10 cellular contexts compared by ENCODE assay signal in the genomic region with DNA sequence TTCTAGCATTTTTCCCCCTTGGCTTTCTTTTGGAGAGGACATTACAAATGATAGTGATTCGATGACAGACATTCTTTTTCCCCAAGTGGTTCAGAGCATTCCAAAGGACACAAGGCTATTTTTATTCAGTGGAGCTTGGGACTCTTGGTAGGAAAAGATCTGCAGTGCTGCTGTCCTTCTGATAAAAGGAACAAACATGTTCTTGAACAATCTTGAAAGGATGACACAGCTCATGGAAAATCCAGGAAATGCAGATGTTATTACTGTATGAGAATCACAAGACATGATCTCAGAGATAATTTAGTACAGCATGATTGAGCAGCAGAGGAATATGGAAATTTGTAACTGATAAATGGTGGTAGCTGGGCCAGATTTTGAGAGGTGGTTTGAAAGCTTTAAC.
DNase-seq lines count a peak whose midpoint lies in the region; ATAC-seq, FAIRE-seq and TF ChIP-seq lines count a peak whose summit lies in the region.
"Had no signal": no experiment of that assay in that cellular context is flagged by ENCODE, and none has a peak within 500 bp of the region (broad histone marks: within the 10 kb centered on the region; RNA-seq: fewer than 3 reads in every experiment).

No MANE protein-coding gene starts in this region.

- peak overlapping the region; percentile 62 for H2BK5ac ChIP-seq in IMR-90 (ENCODE audit: low read depth, low read length, poor library complexity, severe bottlenecking)

- no peaks in the 10 kb centered on the region for H3K36me3 Mint-ChIP-seq in type B pancreatic cell

- no peak overlapping the region for H3K4me3 Mint-ChIP-seq in type B pancreatic cell

- H3K27ac Mint-ChIP-seq in type B pancreatic cell, result no peak overlapping the region

- no peak overlapping the region for H3K4me2 ChIP-seq in IMR-90 (ENCODE audit: low read depth, low read length)

- H4K91ac ChIP-seq in IMR-90 (ENCODE audit: insufficient read depth, low read depth, low read length), result no peak overlapping the region

- peak overlapping the region; percentile 7; the same call in 1 of the 3 replicates for H2BK15ac ChIP-seq in IMR-90 (ENCODE audit: low read depth, low read length)

- no peaks in the 10 kb centered on the region for H4K20me1 ChIP-seq in IMR-90 (ENCODE audit: insufficient read depth, low read length)

- H4K8ac ChIP-seq in IMR-90 (ENCODE audit: low read depth in 2 of 2, low read length in 2 of 2), result peak overlapping the region; percentile 31 to 83; a peak in 1 of 4 replicates

- H3K4me3 ChIP-seq in IMR-90 (ENCODE audit: insufficient read depth, low read depth, low read length) (no peak overlapping the region), heart right ventricle (no peak overlapping the region), stomach smooth muscle (ENCODE audit: low read length in 2 of 2) (no peak overlapping the region)

- H3K36me3 ChIP-seq in IMR-90 (ENCODE audit: control insufficient read depth, insufficient read depth, low read length), result no peaks in the 10 kb centered on the region
- no peaks in the 10 kb centered on the region for H3K36me3 ChIP-seq in heart right ventricle
- H3K36me3 ChIP-seq in stomach smooth muscle (ENCODE audit: control insufficient read depth in 2 of 2, insufficient read depth in 2 of 2, low read length in 2 of 2), result no peaks in the 10 kb centered on the region

- no peaks in the 10 kb centered on the region for H3K27me3 Mint-ChIP-seq in type B pancreatic cell

- no peak overlapping the region for H2AFZ ChIP-seq in IMR-90 (replicated peaks; ENCODE audit: low read length, poor library complexity)

- peaks cover 6% of the 10 kb centered on the region; the same call in 1 of the 2 replicates for H3K4me1 ChIP-seq in IMR-90 (ENCODE audit: control insufficient read depth, insufficient read depth, low read length)
- H3K4me1 ChIP-seq in heart right ventricle, result peaks cover 6 to 40% (median 27%) of the 10 kb centered on the region in 9 donors
- peaks cover 7% of the 10 kb centered on the region for H3K4me1 ChIP-seq in stomach smooth muscle (ENCODE audit: control insufficient read depth, insufficient read depth, low read length)

- H3K4ac ChIP-seq in IMR-90 (ENCODE audit: low read depth, low read length), result no peak overlapping the region

- no peak overlapping the region for H3K56ac ChIP-seq in IMR-90 (ENCODE audit: extremely low read depth, insufficient read depth, low read length)

- WGBS in IMR-90 (ENCODE audit: extremely low coverage in 2 of 2, insufficient read length in 1 of 2), 2 experiments, result no CpG with 5 or more reads among the region's 1 CpG
- 0% methylated on average over 1 of the region's 1 CpG for whole genome bisulfite sequencing in heart right ventricle, 2 donors

- peak; percentile 62 for DNase-seq in IMR-90
- DNase-seq in astrocyte of the hippocampus (ENCODE audit: low read depth, low spot score), result peak; percentile 23
- DNase-seq in heart right ventricle, result peak in 1 of 2 donors; percentile 21
- DNase-seq in D341Med (ENCODE audit: low spot score), result no peak
- no peak for DNase-seq in NK-92 (lab: John Stamatoyannopoulos, UW; ENCODE audit: unreplicated experiment)
- DNase-seq in type B pancreatic cell (ENCODE audit: extremely low spot score, unreplicated experiment), result no peak
- DNase-seq in RCC 7860 (ENCODE audit: low spot score), result no peak
- DNase-seq: activated CD4-positive, alpha-beta T cell treated with anti-CD3 and anti-CD28 coated beads, Interleukin-2, amount 50 U/mL, for 1 hour had no signal

- POLR2A ChIA-PET in IMR-90 (lab: Charles Lee; ENCODE audit: unreplicated experiment), result no interaction called here

- CTCF ChIA-PET in IMR-90 (lab: Yijun Ruan, JAX), result no interaction called here

- H3K4me1 Mint-ChIP-seq in type B pancreatic cell (ENCODE audit: unreplicated experiment), result peaks cover 8% of the 10 kb centered on the region

- H3K9ac ChIP-seq in IMR-90 (ENCODE audit: low read depth, low read length) (no peak overlapping the region), stomach smooth muscle (ENCODE audit: low read length in 2 of 2) (no peak overlapping the region)

- H3K9me3 ChIP-seq in IMR-90 (ENCODE audit: control insufficient read depth, insufficient read depth, low read length) (no peaks in the 10 kb centered on the region), heart right ventricle (peaks cover 0 to 12% (median 4%) of the 10 kb centered on the region in 11 donors), stomach smooth muscle (ENCODE audit: control insufficient read depth in 2 of 2, low read length in 2 of 2) (no peaks in the 10 kb centered on the region)

- H3K27me3 ChIP-seq in IMR-90 (ENCODE audit: control insufficient read depth, insufficient read depth, low read length), result no peaks in the 10 kb centered on the region
- no peaks in the 10 kb centered on the region for H3K27me3 ChIP-seq in heart right ventricle
- no peaks in the 10 kb centered on the region for H3K27me3 ChIP-seq in stomach smooth muscle (ENCODE audit: control insufficient read depth in 1 of 2, insufficient read depth in 2 of 2, low read length in 2 of 2)

- ATAC-seq in IMR-90 (ENCODE audit: low read depth) (peak; percentile 38; the same call in 1 of the 2 replicates), heart right ventricle (peak in 7 of 8 donors; percentile 32 to 77 (median 63))

- TF ChIP-seq CTCF in IMR-90 (conservative IDR thresholded peaks at IDR 0.05; ENCODE audit: low read depth, low read length) (no peak), heart right ventricle (IDR thresholded peaks at IDR 0.05) (no peak), type B pancreatic cell (conservative IDR thresholded peaks at IDR 0.05) (no peak)

- no TSS peak for BruUV-seq in IMR-90 (replicated peaks; lab: Mats Ljungman, UMichigan)

- H2AK5ac ChIP-seq in IMR-90 (ENCODE audit: low read depth, low read length), result 0 out of 2 replicates have a peak overlapping the region, but pooled peaks have one; percentile 1

- peak overlapping the region; percentile 92; the same call in 1 of the 2 replicates for H3K18ac ChIP-seq in IMR-90 (ENCODE audit: low read depth, low read length)

- H2BK20ac ChIP-seq in IMR-90 (ENCODE audit: low read depth, low read length), result peak overlapping the region; percentile 52; the same call in 1 of the 2 replicates

- no peak overlapping the region for H2AK9ac ChIP-seq in IMR-90 (replicated peaks; ENCODE audit: low read depth, low read length, poor library complexity)

- in situ Hi-C loops in IMR-90 (cut with MboI; ENCODE audit: low sequenced_read_pairs), result loop anchor here (5.0 to 25.0 kb wide), 3 partner anchors 179 to 1134 kb away; a partner anchor contains a TSS

- no peak for FAIRE-seq in RCC 7860 (lab: Jason Lieb, UNC)
- FAIRE-seq: urothelium cell line had no signal

- H3K23ac ChIP-seq in IMR-90 (ENCODE audit: low read depth, low read length), result peak overlapping the region; percentile 1; the same call in 1 of the 2 replicates

- peak overlapping the region; percentile 3; the same call in 1 of the 2 replicates for H2BK120ac ChIP-seq in IMR-90 (ENCODE audit: low read depth, low read length)

- H3K14ac ChIP-seq in IMR-90 (replicated peaks; ENCODE audit: low read depth, low read length), result peak overlapping the region; percentile 24; the same call in 1 of the 2 replicates

- H3K9me3 Mint-ChIP-seq in type B pancreatic cell, result peaks cover 4% of the 10 kb centered on the region

- intact Hi-C loops in IMR-90 (cut with micrococcal nuclease) (loop anchor here (2.0 to 10.0 kb wide), 7 partner anchors 79 to 1133 kb away; a partner anchor contains a TSS), heart right ventricle (cut with DNase I) (loop anchor here (2.0 to 10.0 kb wide), 13 partner anchors 44 to 1137 kb away; a partner anchor contains a TSS)

- dilution Hi-C loops in IMR-90 (cut with HindIII; ENCODE audit: low sequenced_read_pairs, unreplicated experiment), result no loop called here

- no peaks in the 10 kb centered on the region for H3K9me1 ChIP-seq in IMR-90 (ENCODE audit: insufficient read depth, low read length)

- H3K79me1 ChIP-seq in IMR-90 (ENCODE audit: low read depth in 1 of 2, low read length in 2 of 2), result no peaks in the 10 kb centered on the region

- TF ChIP-seq RAD21 in IMR-90 (IDR thresholded peaks at IDR 0.05; ENCODE audit: low read length), result no peak

- peak overlapping the region; percentile 19; the same call in 1 of the 2 replicates for H4K5ac ChIP-seq in IMR-90 (ENCODE audit: low read depth, low read length)

- no peak overlapping the region for H3K27ac ChIP-seq in IMR-90 (ENCODE audit: insufficient read depth, low read length)
- peak overlapping the region; percentile 8 to 84 (median 64) for H3K27ac ChIP-seq in heart right ventricle
- peak overlapping the region; percentile 2 for H3K27ac ChIP-seq in stomach smooth muscle (ENCODE audit: low read length)

- no peak for TF ChIP-seq POLR2A in IMR-90 (IDR thresholded peaks at IDR 0.05; ENCODE audit: low read depth, low read length)

TF ChIP-seq in IMR-90, 13 proteins besides CTCF, POLR2A, EP300 and RAD21:
- TF ChIP-seq CEBPB (IDR thresholded peaks at IDR 0.05; ENCODE audit: low read depth, low read length), result no peak
- TF ChIP-seq RCOR1 (IDR thresholded peaks at IDR 0.05; ENCODE audit: insufficient replicate concordance, low read length), result no peak
- TF ChIP-seq MAFK (IDR thresholded peaks at IDR 0.05; ENCODE audit: low read depth, low read length), result no peak
- TF ChIP-seq FOS (IDR thresholded peaks at IDR 0.05; ENCODE audit: low read depth, low read length), result no peak
TF ChIP-seq in IMR-90: peak in this region for 0.

Comparison
In these comparisons a context has a peak if more than half of its experiments do, and no peak if none do; other contexts are left out.
1. DNase-seq: peak in IMR-90 (single experiment) and astrocyte of the hippocampus (single experiment); none in D341Med (single experiment), NK-92 (single experiment), type B pancreatic cell (single experiment) and RCC 7860 (single experiment).